In genomic region chr6:38813451-38813850, GRCh38 we compare ENCODE assay signal across 19 cellular contexts.
"Had no signal": no experiment of that assay in that cellular context is flagged by ENCODE, and none has a peak within 500 bp of the region (broad histone marks: within the 10 kb centered on the region; RNA-seq: fewer than 3 reads in every experiment).

No MANE protein-coding gene starts in this region.

- DNase-seq: activated CD4-positive, alpha-beta T cell treated with anti-CD3 and anti-CD28 coated beads for 36 hours; activated CD4-positive, alpha-beta T cell treated with anti-CD3 and anti-CD28 coated beads, Interleukin-2, amount 50 U/mL, for 48 hours; activated gamma-delta T cell treated with Interleukin-2 at 50 U/mL for 16 hours; activated T-cell treated with anti-CD3 and anti-CD28 coated beads for 4 hours; effector CD8-positive, alpha-beta T cell; heart right ventricle; immature natural killer cell; kidney glomerular epithelial cell; mesendoderm; naive thymus-derived CD8-positive, alpha-beta T cell; pancreas; right lobe of liver; small intestine; stimulated activated CD4-positive, alpha-beta T cell treated with anti-CD3 and anti-CD28 coated beads, Interleukin-4, amount 100 ng/mL, for 24 hours; stimulated activated naive B cell treated with anti-CD40 and anti-IgM and Interleukin-4, amounts not matched to agents 10 μg/mL and 1 μg/mL and 100 μg/mL, for 72 hours had no signal

- H3K9me3 Mint-ChIP-seq: activated naive CD4-positive, alpha-beta T cell treated with anti-CD3 and anti-CD28 coated beads, Interleukin-2, amount 50 U/mL, for 72 hours; activated T-helper 1 cell treated with anti-CD3 and anti-CD28 coated beads, Interleukin-12 subunit alpha, Interleukin-12 subunit beta, Interleukin-2, Interleukin-4 antibody, amounts not matched to agents 30 ng/mL and 10 ng/mL and 1 ng/mL, durations not matched to agents 14 hours and 24 hours and 36 hours; naive thymus-derived CD8-positive, alpha-beta T cell; stimulated activated naive B cell treated with anti-CD40 and anti-IgM and Interleukin-4, amounts not matched to agents 10 μg/mL and 1 μg/mL and 100 μg/mL, for 72 hours; WTC11 had no signal

- H3K27ac Mint-ChIP-seq: activated CD4-positive, alpha-beta T cell treated with anti-CD3 and anti-CD28 coated beads for 36 hours; activated naive CD4-positive, alpha-beta T cell treated with anti-CD3 and anti-CD28 coated beads, Interleukin-2, amount 50 U/mL, for 72 hours; activated T-helper 1 cell treated with anti-CD3 and anti-CD28 coated beads, Interleukin-12 subunit alpha, Interleukin-12 subunit beta, Interleukin-2, Interleukin-4 antibody, amounts not matched to agents 30 ng/mL and 10 ng/mL and 1 ng/mL, durations not matched to agents 14 hours and 24 hours and 36 hours; immature natural killer cell; naive thymus-derived CD8-positive, alpha-beta T cell; stimulated activated naive B cell treated with anti-CD40 and anti-IgM and Interleukin-4, amounts not matched to agents 10 μg/mL and 1 μg/mL and 100 μg/mL, for 72 hours; WTC11 had no signal

- H3K4me3 Mint-ChIP-seq: activated CD4-positive, alpha-beta T cell treated with anti-CD3 and anti-CD28 coated beads for 36 hours; activated T-helper 1 cell treated with anti-CD3 and anti-CD28 coated beads, Interleukin-12 subunit alpha, Interleukin-12 subunit beta, Interleukin-2, Interleukin-4 antibody, amounts not matched to agents 30 ng/mL and 10 ng/mL and 1 ng/mL, durations not matched to agents 14 hours and 24 hours and 36 hours; immature natural killer cell; naive thymus-derived CD8-positive, alpha-beta T cell; stimulated activated naive B cell treated with anti-CD40 and anti-IgM and Interleukin-4, amounts not matched to agents 10 μg/mL and 1 μg/mL and 100 μg/mL, for 72 hours; WTC11 had no signal

- H3K4me1 Mint-ChIP-seq: activated CD4-positive, alpha-beta T cell treated with anti-CD3 and anti-CD28 coated beads for 36 hours; immature natural killer cell; naive thymus-derived CD8-positive, alpha-beta T cell; stimulated activated naive B cell treated with anti-CD40 and anti-IgM and Interleukin-4, amounts not matched to agents 10 μg/mL and 1 μg/mL and 100 μg/mL, for 72 hours; WTC11 had no signal

- H3K36me3 Mint-ChIP-seq: activated naive CD4-positive, alpha-beta T cell treated with anti-CD3 and anti-CD28 coated beads, Interleukin-2, amount 50 U/mL, for 72 hours; immature natural killer cell; naive thymus-derived CD8-positive, alpha-beta T cell; stimulated activated naive B cell treated with anti-CD40 and anti-IgM and Interleukin-4, amounts not matched to agents 10 μg/mL and 1 μg/mL and 100 μg/mL, for 72 hours; WTC11 had no signal

- H3K4me3 ChIP-seq: esophagus muscularis mucosa, heart right ventricle, pancreas, right lobe of liver had no signal

- ATAC-seq: activated CD4-positive, alpha-beta T cell treated with anti-CD3 and anti-CD28 coated beads for 36 hours; activated naive CD4-positive, alpha-beta T cell treated with anti-CD3 and anti-CD28 coated beads, Interleukin-2, amount 50 U/mL, for 72 hours; heart right ventricle; naive thymus-derived CD8-positive, alpha-beta T cell; pancreas; right lobe of liver; stimulated activated naive B cell treated with anti-CD40 and anti-IgM and Interleukin-4, amounts not matched to agents 10 μg/mL and 1 μg/mL and 100 μg/mL, for 72 hours; WTC11 had no signal
